In genomic region chr12:50147281-50147680, GRCh38 we compare ENCODE assay signal across 29 cellular contexts. TPM values are rescaled to one million over a fixed set of nuclear protein-coding genes. Genes with fewer than 3 reads are reported as not detected.
"Had no signal": no experiment of that assay in that cellular context is flagged by ENCODE, and none has a peak within 500 bp of the region (broad histone marks: within the 10 kb centered on the region; RNA-seq: fewer than 3 reads in every experiment).

No MANE protein-coding gene starts in this region.

- H3K27me3 ChIP-seq: neutrophil, spleen, suprapubic skin, testis, tibial artery, transverse colon, upper lobe of right lung, uterus had no signal

- H2AFZ ChIP-seq: parathyroid adenoma had no signal

- H3K9ac ChIP-seq: parathyroid adenoma had no signal

- ATAC-seq: naive thymus-derived CD8-positive, alpha-beta T cell; natural killer cell treated with Interleukin-12 subunit alpha and Interleukin-12 subunit beta and Interleukin-15 and Interleukin-18, amount 100 ng/mL, for 72 hours; psoas muscle; right cardiac atrium; sciatic nerve; stimulated activated memory B cell treated with anti-CD40 and anti-IgM and Interleukin-4, amounts not matched to agents 10 μg/mL and 1 μg/mL and 100 μg/mL, for 72 hours; stimulated activated naive CD8-positive, alpha-beta T cell treated with anti-CD3 and anti-CD28 coated beads, Interleukin-15, amount 100 ng/mL, for 72 hours; stimulated activated naive CD8-positive, alpha-beta T cell treated with anti-CD3 and anti-CD28 coated beads, Interleukin-15, Interleukin-2, amounts not matched to agents 100 U/mL and 50 U/mL, for 24 hours; upper lobe of right lung had no signal

- H3K4me1 ChIP-seq: parathyroid adenoma, suprapubic skin, transverse colon, upper lobe of right lung, uterus had no signal

- H3K36me3 ChIP-seq: uterus had no signal

- H3K4me2 ChIP-seq: smooth muscle cell had no signal

- H3K27ac ChIP-seq: neutrophil, parathyroid adenoma, psoas muscle, skin epidermis, spleen, suprapubic skin, testis, tibial artery, transverse colon, upper lobe of right lung, uterus had no signal

- DNase-seq: naive thymus-derived CD8-positive, alpha-beta T cell; nephron progenitor cell; nucleus accumbens; posterior cingulate gyrus; psoas muscle; right cardiac atrium; spleen; stimulated activated CD4-positive, alpha-beta T cell treated with anti-CD3 and anti-CD28 coated beads, Interleukin-12 subunit alpha, Interleukin-12 subunit beta, amount 100 ng/mL, for 4 hours; stimulated activated CD4-positive, alpha-beta T cell treated with anti-CD3 and anti-CD28 coated beads, Interleukin-1b, Interleukin-23, amount 100 ng/mL, for 48 hours; stimulated activated CD4-positive, alpha-beta T cell treated with anti-CD3 and anti-CD28 coated beads, Interleukin-4, amount 100 ng/mL, for 1 hour; stimulated activated CD4-positive, alpha-beta T cell treated with anti-CD3 and anti-CD28 coated beads, Interleukin-4, amount 100 ng/mL, for 4 hours; stimulated activated CD8-positive, alpha-beta memory T cell treated with anti-CD3 and anti-CD28 coated beads, Interleukin-4, amount 100 ng/mL, for 48 hours; stimulated activated naive CD4-positive, alpha-beta T cell; stimulated activated naive CD8-positive, alpha-beta T cell treated with anti-CD3 and anti-CD28 coated beads, Interleukin-15, amount 100 ng/mL, for 72 hours; stimulated activated naive CD8-positive, alpha-beta T cell treated with anti-CD3 and anti-CD28 coated beads, Interleukin-15, Interleukin-2, amounts not matched to agents 100 U/mL and 50 U/mL, for 24 hours; substantia nigra; testis; tibial artery; transverse colon; upper lobe of right lung; uterus had no signal

- H3K9me3 ChIP-seq: neutrophil, psoas muscle, spleen, suprapubic skin, testis, tibial artery, transverse colon, upper lobe of right lung, uterus had no signal

- H3K4me3 ChIP-seq: psoas muscle, skin epidermis, smooth muscle cell, spleen, suprapubic skin, testis, tibial artery, transverse colon, upper lobe of right lung, uterus had no signal

RNA-seq across cellular contexts. Expression of gene GPD1, which starts 43.5 kb away (rescaled TPM):
- total RNA-seq: smooth muscle cell, uterus had no signal
- polyA plus RNA-seq: naive thymus-derived CD8-positive, alpha-beta T cell had no signal
